9 cellular contexts compared by ENCODE assay signal in genomic region chr20:49562341-49563014, GRCh38. TPM values are rescaled to one million over a fixed set of nuclear protein-coding genes. Genes with fewer than 3 reads are reported as not detected.
DNase-seq lines count a peak whose midpoint lies in the region; ATAC-seq, FAIRE-seq and TF ChIP-seq lines count a peak whose summit lies in the region.
"Had no signal": no experiment of that assay in that cellular context is flagged by ENCODE, and none has a peak within 500 bp of the region (broad histone marks: within the 10 kb centered on the region; RNA-seq: fewer than 3 reads in every experiment).

No MANE protein-coding gene starts in this region.

- peak overlapping the region; percentile 69 for H3K4me2 ChIP-seq in HCT116 (ENCODE audit: low read length)
- H3K4me2 ChIP-seq in smooth muscle cell, result peak overlapping the region; percentile 72

- no peak overlapping the region for H3K27ac Mint-ChIP-seq in activated CD4-positive, alpha-beta T cell treated with anti-CD3 and anti-CD28 coated beads, Interleukin-2, amount 10 ng/mL, durations not matched to agents 7 days and 5 days
- H3K27ac Mint-ChIP-seq in activated naive CD4-positive, alpha-beta T cell treated with anti-CD3 and anti-CD28 coated beads for 36 hours, result no peak overlapping the region

- no peaks in the 10 kb centered on the region for H3F3A ChIP-seq in smooth muscle cell (ENCODE audit: low read depth)

- H3K27ac ChIP-seq in HCT116 (ENCODE audit: low read depth, low read length) (peak overlapping the region; percentile 9), body of pancreas (no peak overlapping the region), kidney (ENCODE audit: low read depth in 2 of 2, low read length in 2 of 2) (peak overlapping the region; percentile 29 to 48), smooth muscle cell (ENCODE audit: low read depth) (no peak overlapping the region), caudate nucleus (ENCODE audit: low read depth, low read length) (no peak overlapping the region)

- ATAC-seq in HCT116, result peak; percentile 92
- ATAC-seq in body of pancreas, result peak; percentile 41

- BruUV-seq in HCT116 (replicated peaks; lab: Mats Ljungman, UMichigan), result no TSS peak

- peak overlapping the region in 1 of 2 experiments; percentile 19; a peak in 1 of 4 replicates for H3K4me3 ChIP-seq in HCT116 (replicated peaks in 1 of 2; ENCODE audit: low read depth in 1 of 2, low read length in 2 of 2)
- no peak overlapping the region for H3K4me3 ChIP-seq in body of pancreas
- no peak overlapping the region for H3K4me3 ChIP-seq in kidney (ENCODE audit: low read length in 2 of 2)
- H3K4me3 ChIP-seq in smooth muscle cell, result no peak overlapping the region

- H3K9ac ChIP-seq in HCT116 (ENCODE audit: low read length) (peak overlapping the region; percentile 27), kidney (ENCODE audit: low read length in 2 of 2) (no peak overlapping the region), smooth muscle cell (ENCODE audit: low read depth) (no peak overlapping the region)

- POLR2A ChIA-PET in HCT116 (lab: Charles Lee), result no interaction called here
- POLR2A ChIA-PET in activated CD4-positive, alpha-beta T cell treated with anti-CD3 and anti-CD28 coated beads, Interleukin-2, amount 10 ng/mL, durations not matched to agents 7 days and 5 days (lab: Charles Lee), result interaction anchor here (0.5 kb wide), 1 partner anchor 34 kb away, joined by 3 read pairs; no protein-coding TSS in a partner anchor

- TF ChIP-seq CTCF in HCT116 (IDR thresholded peaks at IDR 0.05 in 2 of 3, conservative IDR thresholded peaks at IDR 0.05 in 1 of 3; ENCODE audit: borderline replicate concordance in 1 of 3, insufficient read depth in 1 of 3, low read depth in 2 of 3, low read length in 2 of 3) (no peak), body of pancreas (IDR thresholded peaks at IDR 0.05) (no peak), kidney (IDR thresholded peaks at IDR 0.05; ENCODE audit: borderline replicate concordance, extremely low read depth, insufficient read depth) (no peak), smooth muscle cell (IDR thresholded peaks at IDR 0.05; ENCODE audit: borderline replicate concordance, insufficient read depth, poor library complexity, severe bottlenecking) (no peak)

- H4K20me1 ChIP-seq in HCT116 (ENCODE audit: insufficient read depth), result no peaks in the 10 kb centered on the region
- no peaks in the 10 kb centered on the region for H4K20me1 ChIP-seq in smooth muscle cell (ENCODE audit: low read depth)

- H3K4me1 Mint-ChIP-seq in activated CD4-positive, alpha-beta T cell treated with anti-CD3 and anti-CD28 coated beads, Interleukin-2, amount 10 ng/mL, durations not matched to agents 7 days and 5 days, result peaks cover 4% of the 10 kb centered on the region
- H3K4me1 Mint-ChIP-seq in activated naive CD4-positive, alpha-beta T cell treated with anti-CD3 and anti-CD28 coated beads for 36 hours (ENCODE audit: low read depth), result no peaks in the 10 kb centered on the region

- no peak for TF ChIP-seq RAD21 in HCT116 (IDR thresholded peaks at IDR 0.05; ENCODE audit: low read depth)

- H3K27me3 ChIP-seq in HCT116 (ENCODE audit: insufficient read depth, low read length) (no peaks in the 10 kb centered on the region), body of pancreas (peaks cover 0 to 4% of the 10 kb centered on the region in 2 donors), smooth muscle cell (ENCODE audit: low read depth) (no peaks in the 10 kb centered on the region)

- RAD21 ChIA-PET in HCT116 (lab: Charles Lee; ENCODE audit: low non-redundant PET in 1 of 2, low total read pairs in 2 of 2, uncharacterized antibody in 2 of 2, unreplicated experiment in 2 of 2), result no interaction called here

- TF ChIP-seq POLR2A in HCT116 (IDR thresholded peaks at IDR 0.05; ENCODE audit: borderline replicate concordance, extremely low read depth, insufficient read depth, insufficient read length) (no peak), body of pancreas (IDR thresholded peaks at IDR 0.05) (no peak)

- CTCF ChIA-PET in HCT116 (lab: Charles Lee), result interaction anchor here (0.9 kb wide), 1 partner anchor 47 kb away, joined by 3 read pairs; no protein-coding TSS in a partner anchor
- CTCF ChIA-PET in activated CD4-positive, alpha-beta T cell treated with anti-CD3 and anti-CD28 coated beads, Interleukin-2, amount 10 ng/mL, durations not matched to agents 7 days and 5 days (lab: Charles Lee), result interaction anchor here (0.6 to 1.0 kb wide), 2 partner anchors 21 to 239 kb away, joined by 3 read pairs; no protein-coding TSS in a partner anchor
- CTCF ChIA-PET in activated naive CD4-positive, alpha-beta T cell treated with anti-CD3 and anti-CD28 coated beads for 36 hours (lab: Charles Lee), result no interaction called here

- DNase-seq in HCT116 (ENCODE audit: low read depth, low spot score) (peak; percentile 23), body of pancreas (peak; percentile 23 to 42 (median 39)), kidney (peak; percentile 91), smooth muscle cell (lab: John Stamatoyannopoulos, UW; ENCODE audit: unreplicated experiment) (no peak), NCI-H2196 (lab: John Stamatoyannopoulos, UW; ENCODE audit: unreplicated experiment) (no peak), caudate nucleus (lab: John Stamatoyannopoulos, UW) (no peak)
- no peak for DNase-seq in activated CD4-positive, alpha-beta T cell treated with anti-CD3 and anti-CD28 coated beads, Interleukin-2, amount 10 ng/mL, durations not matched to agents 7 days and 5 days
- no peak for DNase-seq in activated naive CD4-positive, alpha-beta T cell treated with anti-CD3 and anti-CD28 coated beads for 36 hours

- intact Hi-C loops in HCT116 (cut with micrococcal nuclease) (no loop called here), body of pancreas (cut with DNase I) (no loop called here), kidney (cut with DNase I) (no loop called here)
- intact Hi-C loops in activated naive CD4-positive, alpha-beta T cell treated with anti-CD3 and anti-CD28 coated beads for 36 hours (cut with micrococcal nuclease), result no loop called here

- no peaks in the 10 kb centered on the region for H3K36me3 Mint-ChIP-seq in activated CD4-positive, alpha-beta T cell treated with anti-CD3 and anti-CD28 coated beads, Interleukin-2, amount 10 ng/mL, durations not matched to agents 7 days and 5 days (ENCODE audit: low read depth)
- no peaks in the 10 kb centered on the region for H3K36me3 Mint-ChIP-seq in activated naive CD4-positive, alpha-beta T cell treated with anti-CD3 and anti-CD28 coated beads for 36 hours (ENCODE audit: low read depth)

- FAIRE-seq in kidney (lab: Jason Lieb, UNC), result no peak
- FAIRE-seq: frontal cortex had no signal

- H3K4me1 ChIP-seq in HCT116 (ENCODE audit: control insufficient read depth in 1 of 2, insufficient read depth in 2 of 2, low read length in 2 of 2), result peaks cover 25 to 35% of the 10 kb centered on the region in 2 experiments
- H3K4me1 ChIP-seq in body of pancreas, result peaks cover under 1% of the 10 kb centered on the region
- peaks cover 0 to under 1% of the 10 kb centered on the region in 2 donors for H3K4me1 ChIP-seq in kidney (ENCODE audit: control insufficient read depth in 1 of 2, insufficient read depth in 1 of 2, low read depth in 1 of 2, low read length in 2 of 2)
- peaks cover 15% of the 10 kb centered on the region for H3K4me1 ChIP-seq in smooth muscle cell (ENCODE audit: low read depth)

- no peaks in the 10 kb centered on the region for H3K79me2 ChIP-seq in HCT116 (ENCODE audit: insufficient read depth, low read length)
- no peaks in the 10 kb centered on the region for H3K79me2 ChIP-seq in smooth muscle cell (ENCODE audit: low read depth)

- no peaks in the 10 kb centered on the region for H3K9me2 ChIP-seq in HCT116 (ENCODE audit: insufficient read depth)

- H3K9me3 ChIP-seq in HCT116 (ENCODE audit: control insufficient read depth in 1 of 2, insufficient read depth in 1 of 2, low read depth in 1 of 2, low read length in 2 of 2) (no peaks in the 10 kb centered on the region), body of pancreas (no peaks in the 10 kb centered on the region), kidney (ENCODE audit: control insufficient read depth in 1 of 2, low read length in 2 of 2) (no peaks in the 10 kb centered on the region), smooth muscle cell (replicated peaks; ENCODE audit: low read depth) (no peaks in the 10 kb centered on the region)

- peak overlapping the region; percentile 56 for H2AFZ ChIP-seq in HCT116 (ENCODE audit: low read depth, low read length, poor library complexity, severe bottlenecking)
- H2AFZ ChIP-seq in smooth muscle cell (ENCODE audit: low read depth), result no peak overlapping the region

- H3K36me3 ChIP-seq in HCT116 (ENCODE audit: control insufficient read depth in 1 of 2, insufficient read depth in 2 of 2, low read length in 2 of 2) (no peaks in the 10 kb centered on the region), body of pancreas (replicated peaks in 1 of 2; ENCODE audit: insufficient read depth in 1 of 2, low read depth in 2 of 2) (no peaks in the 10 kb centered on the region), kidney (ENCODE audit: control insufficient read depth in 1 of 2, insufficient read depth in 2 of 2, low read length in 2 of 2) (no peaks in the 10 kb centered on the region), smooth muscle cell (ENCODE audit: low read depth) (no peaks in the 10 kb centered on the region)

- no peak overlapping the region for H3K4me3 Mint-ChIP-seq in activated CD4-positive, alpha-beta T cell treated with anti-CD3 and anti-CD28 coated beads, Interleukin-2, amount 10 ng/mL, durations not matched to agents 7 days and 5 days
- no peak overlapping the region for H3K4me3 Mint-ChIP-seq in activated naive CD4-positive, alpha-beta T cell treated with anti-CD3 and anti-CD28 coated beads for 36 hours

- no peaks in the 10 kb centered on the region for H3K9me3 Mint-ChIP-seq in activated CD4-positive, alpha-beta T cell treated with anti-CD3 and anti-CD28 coated beads, Interleukin-2, amount 10 ng/mL, durations not matched to agents 7 days and 5 days
- no peaks in the 10 kb centered on the region for H3K9me3 Mint-ChIP-seq in activated naive CD4-positive, alpha-beta T cell treated with anti-CD3 and anti-CD28 coated beads for 36 hours

- H3K27me3 Mint-ChIP-seq in activated CD4-positive, alpha-beta T cell treated with anti-CD3 and anti-CD28 coated beads, Interleukin-2, amount 10 ng/mL, durations not matched to agents 7 days and 5 days, result peaks cover 50% of the 10 kb centered on the region
- peaks cover 39% of the 10 kb centered on the region for H3K27me3 Mint-ChIP-seq in activated naive CD4-positive, alpha-beta T cell treated with anti-CD3 and anti-CD28 coated beads for 36 hours (ENCODE audit: low read depth)

- WGBS in body of pancreas, 2 donors, result 63 to 70% methylated on average over 19 of the region's 19 CpGs
- WGBS in smooth muscle cell (ENCODE audit: low lambda C conversion rate), result 47% methylated on average over 19 of the region's 19 CpGs

RNA-seq across cellular contexts. Expression of gene PTGIS, which starts 5.5 kb away (rescaled TPM):
- total RNA-seq in HCT116 (2021; ENCODE audit: unreplicated experiment), result 0.25 TPM
- polyA plus RNA-seq in HCT116 (2012), result not detected in 2 replicates
- total RNA-seq in body of pancreas, result 10 to 100 TPM in 1 of 2 donors, 1 to 10 TPM in 1; 9.9 to 10.9 TPM
- total RNA-seq in kidney, result 24.1 TPM
- 3.1 TPM for polyA plus RNA-seq in kidney (ENCODE audit: insufficient read depth, low read depth, low replicate concordance)
- 0.18 and 0.31 TPM in 2 replicates for total RNA-seq in smooth muscle cell
- 0.64 and 0.65 TPM in 2 replicates for polyA plus RNA-seq in smooth muscle cell
- under 1 TPM; 0.40 to 0.62 TPM for total RNA-seq in activated CD4-positive, alpha-beta T cell treated with anti-CD3 and anti-CD28 coated beads, Interleukin-2, amount 10 ng/mL, durations not matched to agents 7 days and 5 days
- not detected for total RNA-seq in activated naive CD4-positive, alpha-beta T cell treated with anti-CD3 and anti-CD28 coated beads for 36 hours

Comparison
In these comparisons a context has a peak if more than half of its experiments do, and no peak if none do; other contexts are left out.
1. DNase-seq: peak in HCT116 (single experiment), body of pancreas (4 of 4) and kidney (single experiment); none in smooth muscle cell (single experiment), activated CD4-positive, alpha-beta T cell treated with anti-CD3 and anti-CD28 coated beads, Interleukin-2, amount 10 ng/mL, durations not matched to agents 7 days and 5 days (single experiment), NCI-H2196 (single experiment), activated naive CD4-positive, alpha-beta T cell treated with anti-CD3 and anti-CD28 coated beads for 36 hours (single experiment) and caudate nucleus (0 of 61).
2. H3K27ac ChIP-seq: peak in HCT116 (single experiment) and kidney (2 of 2); none in body of pancreas (0 of 4), smooth muscle cell (single experiment) and caudate nucleus (single experiment).